8 cellular contexts compared by ENCODE assay signal in the genomic region with DNA sequence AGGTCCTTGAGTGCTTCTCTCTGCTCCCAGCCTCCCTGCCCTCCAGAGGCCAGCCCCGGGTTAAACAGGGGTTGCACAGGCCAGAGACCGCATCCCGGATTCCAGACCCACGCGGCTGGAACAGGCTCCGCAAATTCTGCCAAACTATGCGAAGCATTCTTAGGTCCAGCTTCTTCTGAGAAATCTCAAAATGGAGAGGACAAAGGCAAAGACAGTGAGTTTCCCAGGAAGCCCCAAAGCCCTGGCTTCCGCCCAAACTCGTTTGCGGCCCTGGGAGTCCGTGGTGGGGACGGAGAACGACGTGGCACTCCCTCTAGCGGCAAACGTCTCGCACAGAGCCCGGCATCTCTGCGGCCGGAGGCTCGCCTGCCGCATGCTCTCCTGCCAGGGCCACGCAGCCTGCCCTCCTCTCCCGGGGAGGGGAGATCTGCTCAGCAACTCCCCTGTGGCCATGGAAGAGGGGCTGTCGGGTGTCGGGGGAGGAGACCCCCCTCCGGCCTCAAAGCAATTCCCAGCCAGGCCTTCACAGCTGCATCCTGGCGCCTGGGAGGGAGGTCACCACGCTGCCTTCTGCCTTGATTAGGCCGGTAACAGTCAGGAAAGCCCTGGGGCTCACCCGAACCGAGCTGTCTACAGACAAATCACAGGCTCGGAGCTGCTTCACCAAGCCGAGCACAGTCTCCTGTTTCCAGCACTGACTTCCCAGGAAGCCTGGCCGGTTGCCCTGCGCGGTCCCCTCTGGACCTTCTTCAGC. TPM values are rescaled to one million over a fixed set of nuclear protein-coding genes. Genes with fewer than 3 reads are reported as not detected.
DNase-seq lines count a peak whose midpoint lies in the region; ATAC-seq, FAIRE-seq and TF ChIP-seq lines count a peak whose summit lies in the region.

No MANE protein-coding gene starts in this region.

- no peak for FAIRE-seq in HTR-8/SVneo (lab: Jason Lieb, UNC)
- FAIRE-seq in keratinocyte (lab: Jason Lieb, UNC) = peak; percentile 71

- no peaks in the 10 kb centered on the region for H3K9me1 ChIP-seq in keratinocyte (ENCODE audit: control insufficient read depth, extremely low read depth, insufficient read depth, low read length)

- peak; percentile 59 for TF ChIP-seq CTCF in MCF 10A (IDR thresholded peaks at IDR 0.05; ENCODE audit: unreplicated experiment)
- peak; percentile 72 to 96 (median 91) for TF ChIP-seq CTCF in keratinocyte (optimal IDR thresholded peaks at IDR 0.05 in 1 of 3, IDR thresholded peaks at IDR 0.05 in 1 of 3, conservative IDR thresholded peaks at IDR 0.05 in 1 of 3; ENCODE audit: extremely low read depth in 1 of 3, insufficient read depth in 2 of 3, low read length in 3 of 3)

- H3K4me1 ChIP-seq in keratinocyte (ENCODE audit: control insufficient read depth, extremely low read depth, insufficient read depth, low read length) = no peaks in the 10 kb centered on the region

- H3K79me2 ChIP-seq in keratinocyte (ENCODE audit: control insufficient read depth, insufficient read depth, low read length) = no peaks in the 10 kb centered on the region

- CTCF ChIA-PET in T-cell (lab: Charles Lee) = interaction anchor here in 1 of 2 donors (1.1 kb wide), 1 partner anchor 11 kb away, joined by 3 read pairs; no protein-coding TSS in a partner anchor
- CTCF ChIA-PET in MCF 10A (lab: Yijun Ruan, JAX) = interaction anchor here (0.6 to 3.8 kb wide), 35 partner anchors 11 to 1957 kb away, joined by 3 to 17 read pairs (median 3); no protein-coding TSS in a partner anchor

- H3K4me1 Mint-ChIP-seq in T-cell (no peaks in the 10 kb centered on the region), MCF 10A (ENCODE audit: insufficient read depth, unreplicated experiment) (peaks cover 5% of the 10 kb centered on the region)

- POLR2A ChIA-PET in T-cell (lab: Charles Lee) = no interaction called here
- POLR2A ChIA-PET in MCF 10A (lab: Yijun Ruan, JAX) = interaction anchor here (0.6 to 0.9 kb wide), 2 partner anchors 28 to 57 kb away, joined by 3 to 4 read pairs; no protein-coding TSS in a partner anchor

- peak overlapping the region; percentile 40 for H2AFZ ChIP-seq in keratinocyte (ENCODE audit: control insufficient read depth, low read length)

- no peaks in the 10 kb centered on the region for H3K36me3 ChIP-seq in keratinocyte (ENCODE audit: control insufficient read depth in 2 of 2, extremely low read depth in 1 of 2, insufficient read depth in 2 of 2, low read length in 2 of 2)

- H3K27ac ChIP-seq in keratinocyte (ENCODE audit: control insufficient read depth, insufficient read depth, low read length) = no peak overlapping the region

- BruUV-seq in MCF 10A (replicated peaks; lab: Mats Ljungman, UMichigan) = no TSS peak

- H3K4me3 ChIP-seq in keratinocyte (ENCODE audit: control insufficient read depth in 2 of 3, extremely low read depth in 1 of 3, insufficient read depth in 2 of 3, low read depth in 1 of 3, low read length in 3 of 3) = no peak overlapping the region

- peak; percentile 93 for ATAC-seq in GM21528 (IDR thresholded peaks at IDR 0.05; ENCODE audit: low FRiP score, unreplicated experiment)
- ATAC-seq in T-cell (replicated peaks in 1 of 4) = peak; percentile 59 to 75 (median 66)

- peaks cover 33 to 38% of the 10 kb centered on the region in 2 donors for H3K27me3 Mint-ChIP-seq in T-cell
- H3K27me3 Mint-ChIP-seq in MCF 10A (ENCODE audit: insufficient read depth, unreplicated experiment) = peaks cover 20% of the 10 kb centered on the region

- no peak overlapping the region for H3K4me2 ChIP-seq in keratinocyte (ENCODE audit: control insufficient read depth, extremely low read depth, insufficient read depth, low read depth, low read length)

- peaks cover 17% of the 10 kb centered on the region for H3K27me3 ChIP-seq in keratinocyte (ENCODE audit: control insufficient read depth, extremely low read depth, insufficient read depth, low read length)

- no peaks in the 10 kb centered on the region for H3K9me3 ChIP-seq in keratinocyte (ENCODE audit: control insufficient read depth, low read depth, low read length)

- H3K36me3 Mint-ChIP-seq in T-cell (no peaks in the 10 kb centered on the region), MCF 10A (ENCODE audit: insufficient read depth, unreplicated experiment) (no peaks in the 10 kb centered on the region)

- no peaks in the 10 kb centered on the region for H4K20me1 ChIP-seq in keratinocyte (ENCODE audit: control insufficient read depth, extremely low read depth, insufficient read depth, low read length)

- H3K9ac ChIP-seq in keratinocyte (ENCODE audit: control insufficient read depth, extremely low read depth, insufficient read depth, low read length) = no peak overlapping the region

- H3K9me3 Mint-ChIP-seq in T-cell (no peaks in the 10 kb centered on the region), MCF 10A (ENCODE audit: unreplicated experiment) (no peaks in the 10 kb centered on the region)

- H3K4me3 Mint-ChIP-seq in T-cell = peak overlapping the region in 1 of 3 donors; percentile 17
- H3K4me3 Mint-ChIP-seq in MCF 10A (ENCODE audit: unreplicated experiment) = no peak overlapping the region

- no peak overlapping the region for H3K27ac Mint-ChIP-seq in T-cell
- no peak overlapping the region for H3K27ac Mint-ChIP-seq in MCF 10A (ENCODE audit: low read depth, unreplicated experiment)

- DNase-seq in ELF-1 (ENCODE audit: low read depth, low spot score) (peak; percentile 97), HTR-8/SVneo (ENCODE audit: insufficient read length, low spot score) (peak; percentile 74), T-cell (peak in 25 of 34 experiments; percentile 4 to 51 (median 24)), MCF 10A (ENCODE audit: unreplicated experiment) (peak; percentile 81), keratinocyte (ENCODE audit: low read depth, low spot score) (no peak), DMS79 treated with DMSO at 0.1 percent for 48 hours (lab: John Stamatoyannopoulos, UW) (no peak)
- peak; percentile 62 for DNase-seq in stimulated activated CD4-positive, alpha-beta T cell treated with anti-CD3 and anti-CD28 coated beads, Interleukin-12 subunit alpha, Interleukin-12 subunit beta, amount 100 ng/mL, for 4 hours

- dilution Hi-C loops in keratinocyte (cut with MboI; ENCODE audit: extremely low pct_ligation_motif_present, low sequenced_read_pairs) = no loop called here

- intact Hi-C loops in MCF 10A (cut with micrococcal nuclease) = loop anchor here (2.0 kb wide), 1 partner anchor 153 kb away; no protein-coding TSS in a partner anchor

RNA-seq across cellular contexts. Expression of a gene that starts 33.4 kb away (rescaled TPM):
- total RNA-seq in T-cell (1 to 10 TPM; 1.8 to 6.6 (median 2.5) TPM), MCF 10A (2022) (36.3 and 43.1 TPM in 2 replicates)
- polyA plus RNA-seq in keratinocyte = 4.7 to 6.4 TPM (median 5.5 TPM) in 3 replicates
- polyA plus RNA-seq in keratinocyte (2011; ENCODE audit: low read depth) = 3.5 TPM
- polyA plus RNA-seq in keratinocyte (2011; cell fraction: cytosol; rRNA removed) = 4.8 and 6.4 TPM in 2 replicates
- 18.9 and 23.7 TPM in 2 replicates for polyA plus RNA-seq in keratinocyte (2011; cell fraction: nucleus; rRNA removed)
- polyA plus RNA-seq in keratinocyte (2012; ENCODE audit: low replicate concordance) = 7.6 and 7.7 TPM in 2 replicates
- polyA minus RNA-seq in keratinocyte = 4.6 to 9.8 TPM (median 8.6 TPM) in 3 replicates
- polyA minus RNA-seq in keratinocyte (2011; cell fraction: cytosol; rRNA and poly(A)+ RNA removed) = 5.6 TPM
- polyA minus RNA-seq in keratinocyte (2011; cell fraction: nucleus; rRNA and poly(A)+ RNA removed) = 11.4 and 14.5 TPM in 2 replicates

Comparison
In these comparisons a context has a peak if more than half of its experiments do, and no peak if none do; other contexts are left out.
1. DNase-seq: peak in ELF-1 (single experiment), HTR-8/SVneo (single experiment), T-cell (25 of 34), MCF 10A (single experiment) and stimulated activated CD4-positive, alpha-beta T cell treated with anti-CD3 and anti-CD28 coated beads, Interleukin-12 subunit alpha, Interleukin-12 subunit beta, amount 100 ng/mL, for 4 hours (single experiment); none in keratinocyte (single experiment) and DMS79 treated with DMSO at 0.1 percent for 48 hours (single experiment).